Comparison of ENCODE assay signal across 2 cellular contexts in the genomic region with DNA sequence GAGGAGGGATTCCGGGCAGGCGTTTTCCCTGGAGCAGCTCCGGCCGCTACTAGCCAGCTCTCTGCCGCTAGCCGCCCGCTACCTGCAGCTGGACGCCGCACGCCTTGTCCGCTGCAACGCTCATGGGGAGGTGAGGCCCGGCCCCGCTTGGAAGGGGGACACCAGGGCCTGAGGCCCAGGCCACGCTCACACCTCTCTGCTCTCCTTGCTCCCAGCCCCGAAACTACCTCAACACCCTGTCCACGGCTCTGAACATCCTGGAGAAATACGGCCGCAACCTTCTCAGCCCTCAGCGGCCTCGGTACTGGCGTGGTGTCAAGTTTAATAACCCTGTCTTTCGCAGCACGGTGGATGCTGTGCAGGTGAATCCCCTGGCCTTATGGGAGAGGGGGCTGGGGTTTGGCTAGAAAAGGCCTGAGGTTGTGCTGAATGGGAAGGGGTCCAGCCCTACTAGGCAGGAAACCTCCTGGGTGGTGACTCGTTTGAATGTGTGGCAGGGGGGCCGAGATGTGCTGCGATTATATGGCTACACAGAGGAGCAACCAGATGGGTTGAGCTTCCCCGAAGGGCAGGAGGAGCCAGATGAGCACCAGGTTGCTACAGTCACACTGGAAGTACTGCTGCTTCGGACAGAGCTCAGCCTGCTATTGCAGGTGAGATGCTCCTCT.
TF ChIP-seq lines count a peak whose summit lies in the region.

No MANE protein-coding gene starts in this region.

TF ChIP-seq in HEK293, 187 proteins besides CTCF, POLR2A, EP300 and RAD21 (continued from another document):
- peak; percentile 11; the same call in 1 of the 2 replicates for TF ChIP-seq ZNF335 (tag by site-specific recombination; conservative IDR thresholded peaks at IDR 0.05)
- TF ChIP-seq, protein P1, sequence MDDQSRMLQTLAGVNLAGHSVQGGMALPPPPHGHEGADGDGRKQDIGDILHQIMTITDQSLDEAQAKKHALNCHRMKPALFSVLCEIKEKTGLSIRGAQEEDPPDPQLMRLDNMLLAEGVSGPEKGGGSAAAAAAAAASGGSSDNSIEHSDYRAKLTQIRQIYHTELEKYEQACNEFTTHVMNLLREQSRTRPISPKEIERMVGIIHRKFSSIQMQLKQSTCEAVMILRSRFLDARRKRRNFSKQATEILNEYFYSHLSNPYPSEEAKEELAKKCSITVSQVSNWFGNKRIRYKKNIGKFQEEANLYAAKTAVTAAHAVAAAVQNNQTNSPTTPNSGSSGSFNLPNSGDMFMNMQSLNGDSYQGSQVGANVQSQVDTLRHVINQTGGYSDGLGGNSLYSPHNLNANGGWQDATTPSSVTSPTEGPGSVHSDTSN (CRISPR knock-in tag; IDR thresholded peaks at IDR 0.05) = 0 out of 2 replicates have a peak, but pooled peaks have one; percentile 54
- TF ChIP-seq, protein P2, sequence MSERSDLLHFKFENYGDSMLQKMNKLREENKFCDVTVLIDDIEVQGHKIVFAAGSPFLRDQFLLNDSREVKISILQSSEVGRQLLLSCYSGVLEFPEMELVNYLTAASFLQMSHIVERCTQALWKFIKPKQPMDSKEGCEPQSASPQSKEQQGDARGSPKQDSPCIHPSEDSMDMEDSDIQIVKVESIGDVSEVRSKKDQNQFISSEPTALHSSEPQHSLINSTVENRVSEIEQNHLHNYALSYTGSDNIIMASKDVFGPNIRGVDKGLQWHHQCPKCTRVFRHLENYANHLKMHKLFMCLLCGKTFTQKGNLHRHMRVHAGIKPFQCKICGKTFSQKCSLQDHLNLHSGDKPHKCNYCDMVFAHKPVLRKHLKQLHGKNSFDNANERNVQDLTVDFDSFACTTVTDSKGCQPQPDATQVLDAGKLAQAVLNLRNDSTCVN (tag by site-specific recombination; optimal IDR thresholded peaks at IDR 0.05) = peak; percentile 5
- peak; percentile 25; the same call in 1 of the 2 replicates for TF ChIP-seq ZNF76 (tag by site-specific recombination; IDR thresholded peaks at IDR 0.05; ENCODE audit: borderline replicate concordance, low read depth)

TF ChIP-seq in WTC11, 78 proteins besides CTCF, POLR2A, EP300 and RAD21 (continued from another document):
- TF ChIP-seq, protein P3, sequence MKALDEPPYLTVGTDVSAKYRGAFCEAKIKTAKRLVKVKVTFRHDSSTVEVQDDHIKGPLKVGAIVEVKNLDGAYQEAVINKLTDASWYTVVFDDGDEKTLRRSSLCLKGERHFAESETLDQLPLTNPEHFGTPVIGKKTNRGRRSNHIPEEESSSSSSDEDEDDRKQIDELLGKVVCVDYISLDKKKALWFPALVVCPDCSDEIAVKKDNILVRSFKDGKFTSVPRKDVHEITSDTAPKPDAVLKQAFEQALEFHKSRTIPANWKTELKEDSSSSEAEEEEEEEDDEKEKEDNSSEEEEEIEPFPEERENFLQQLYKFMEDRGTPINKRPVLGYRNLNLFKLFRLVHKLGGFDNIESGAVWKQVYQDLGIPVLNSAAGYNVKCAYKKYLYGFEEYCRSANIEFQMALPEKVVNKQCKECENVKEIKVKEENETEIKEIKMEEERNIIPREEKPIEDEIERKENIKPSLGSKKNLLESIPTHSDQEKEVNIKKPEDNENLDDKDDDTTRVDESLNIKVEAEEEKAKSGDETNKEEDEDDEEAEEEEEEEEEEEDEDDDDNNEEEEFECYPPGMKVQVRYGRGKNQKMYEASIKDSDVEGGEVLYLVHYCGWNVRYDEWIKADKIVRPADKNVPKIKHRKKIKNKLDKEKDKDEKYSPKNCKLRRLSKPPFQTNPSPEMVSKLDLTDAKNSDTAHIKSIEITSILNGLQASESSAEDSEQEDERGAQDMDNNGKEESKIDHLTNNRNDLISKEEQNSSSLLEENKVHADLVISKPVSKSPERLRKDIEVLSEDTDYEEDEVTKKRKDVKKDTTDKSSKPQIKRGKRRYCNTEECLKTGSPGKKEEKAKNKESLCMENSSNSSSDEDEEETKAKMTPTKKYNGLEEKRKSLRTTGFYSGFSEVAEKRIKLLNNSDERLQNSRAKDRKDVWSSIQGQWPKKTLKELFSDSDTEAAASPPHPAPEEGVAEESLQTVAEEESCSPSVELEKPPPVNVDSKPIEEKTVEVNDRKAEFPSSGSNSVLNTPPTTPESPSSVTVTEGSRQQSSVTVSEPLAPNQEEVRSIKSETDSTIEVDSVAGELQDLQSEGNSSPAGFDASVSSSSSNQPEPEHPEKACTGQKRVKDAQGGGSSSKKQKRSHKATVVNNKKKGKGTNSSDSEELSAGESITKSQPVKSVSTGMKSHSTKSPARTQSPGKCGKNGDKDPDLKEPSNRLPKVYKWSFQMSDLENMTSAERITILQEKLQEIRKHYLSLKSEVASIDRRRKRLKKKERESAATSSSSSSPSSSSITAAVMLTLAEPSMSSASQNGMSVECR (CRISPR knock-in tag; IDR thresholded peaks at IDR 0.05; ENCODE audit: borderline replicate concordance) = 0 out of 2 replicates have a peak, but pooled peaks have one; percentile 14
TF ChIP-seq in WTC11: peak in this region for 2.
